Comparison of ENCODE assay signal across 29 cellular contexts in genomic region chr3:55966566-55966965, GRCh38.
"Had no signal": no experiment of that assay in that cellular context is flagged by ENCODE, and none has a peak within 500 bp of the region (broad histone marks: within the 10 kb centered on the region; RNA-seq: fewer than 3 reads in every experiment).

No MANE protein-coding gene starts in this region.

- H3K27me3 ChIP-seq: adrenal gland, ascending aorta, cardiac muscle cell, colonic mucosa had no signal

- H3K27ac ChIP-seq: adrenal gland, ascending aorta, cardiac muscle cell, colonic mucosa, VCaP had no signal

- H3K4me3 ChIP-seq: adrenal gland, ascending aorta, cardiac muscle cell, colonic mucosa had no signal

- H3K36me3 ChIP-seq: adrenal gland, ascending aorta, cardiac muscle cell, colonic mucosa had no signal

- DNase-seq: activated B cell treated with CpG ODN at 0.5 μM for 24 hours; activated CD4-positive, alpha-beta memory T cell treated with anti-CD3 and anti-CD28 coated beads for 36 hours; activated CD4-positive, alpha-beta T cell treated with anti-CD3 and anti-CD28 coated beads for 4 hours; activated CD4-positive, alpha-beta T cell treated with anti-CD3 and anti-CD28 coated beads, Interleukin-2, amount 10 ng/mL, durations not matched to agents 24 days and 14 days; activated CD4-positive, alpha-beta T cell treated with anti-CD3 and anti-CD28 coated beads, Interleukin-2, amount 50 U/mL, for 1 hour; activated CD4-positive, alpha-beta T cell treated with anti-CD3 and anti-CD28 coated beads, Interleukin-2, amount 50 U/mL, for 4 hours; activated CD4-positive, CD25-positive, alpha-beta regulatory T cell treated with anti-CD3 and anti-CD28 coated beads, Interleukin-2, amount 50 U/mL, for 72 hours; activated CD8-positive, alpha-beta memory T cell treated with anti-CD3 and anti-CD28 coated beads, Interleukin-2, amount 50 U/mL, for 4 hours; activated CD8-positive, alpha-beta T cell treated with anti-CD3 and anti-CD28 coated beads for 36 hours; activated effector memory CD4-positive, alpha-beta T cell treated with anti-CD3 and anti-CD28 coated beads, Interleukin-2, amount 50 U/mL, for 16 hours; activated gamma-delta T cell treated with Interleukin-2 at 50 U/mL for 16 hours; activated naive CD4-positive, alpha-beta T cell; activated naive CD4-positive, alpha-beta T cell treated with anti-CD3 and anti-CD28 coated beads for 36 hours; activated naive CD4-positive, alpha-beta T cell treated with anti-CD3 and anti-CD28 coated beads, Interleukin-2, amount 50 U/mL, for 16 hours; activated naive CD8-positive, alpha-beta T cell treated with anti-CD3 and anti-CD28 coated beads for 36 hours; activated T-cell treated with anti-CD3 and anti-CD28 coated beads, Interleukin-2, amount 50 U/mL, for 24 hours; activated T-cell treated with anti-CD3 and anti-CD28 coated beads, Interleukin-2, amount 50 U/mL, for 48 hours; adrenal gland; amygdala; anterior cingulate cortex; caudate nucleus; cerebellar nuclear complex; colonic mucosa; T-helper 1 cell; T-helper 2 cell; T-helper 9 cell had no signal

- H3K4me1 ChIP-seq: adrenal gland, ascending aorta, colonic mucosa had no signal

- H3K9me3 ChIP-seq: adrenal gland, ascending aorta, colonic mucosa had no signal
